In the genomic region with DNA sequence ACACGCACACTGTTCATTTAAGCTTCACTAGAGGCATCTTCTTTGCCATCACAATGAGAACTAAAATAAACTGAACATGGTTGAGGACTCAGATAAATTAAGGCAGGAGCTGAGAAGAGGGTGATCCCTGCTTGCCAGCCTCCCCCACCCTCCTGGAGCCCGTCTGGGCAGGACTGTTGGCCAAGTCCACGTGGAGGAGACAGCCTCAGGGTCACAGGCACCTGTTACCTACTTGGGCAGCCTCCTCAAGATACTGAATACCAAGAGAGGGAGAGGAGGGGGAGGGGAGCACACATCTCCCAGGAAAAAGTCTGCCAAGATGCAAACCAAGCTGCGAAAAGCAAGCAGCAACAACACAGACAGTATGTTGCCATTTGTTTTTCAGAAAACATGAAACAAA, we compare ENCODE assay signal across 17 cellular contexts.
"Had no signal": no experiment of that assay in that cellular context is flagged by ENCODE, and none has a peak within 500 bp of the region (broad histone marks: within the 10 kb centered on the region; RNA-seq: fewer than 3 reads in every experiment).

No MANE protein-coding gene starts in this region.

- H3K9me3 ChIP-seq: gastrocnemius medialis had no signal

- H3K9me3 Mint-ChIP-seq: natural killer cell treated with Interleukin-12 subunit alpha and Interleukin-12 subunit beta and Interleukin-15 and Interleukin-18, amount 100 ng/mL, for 72 hours had no signal

- H3K4me1 ChIP-seq: lower lobe of right lung, right atrium auricular region had no signal

- H3K4me3 ChIP-seq: esophagus muscularis mucosa, gastrocnemius medialis, left ventricle myocardium inferior, lower lobe of right lung, right atrium auricular region had no signal

- ATAC-seq: gastrocnemius medialis; left cardiac atrium; lower lobe of right lung; natural killer cell treated with Interleukin-12 subunit alpha and Interleukin-12 subunit beta and Interleukin-15 and Interleukin-18, amount 100 ng/mL, for 72 hours had no signal

- H3K27ac Mint-ChIP-seq: memory B cell; mesothelial cell of epicardium; natural killer cell treated with Interleukin-12 subunit alpha and Interleukin-12 subunit beta and Interleukin-15 and Interleukin-18, amount 100 ng/mL, for 72 hours had no signal

- H3K27me3 ChIP-seq: esophagus muscularis mucosa, gastrocnemius medialis, right atrium auricular region had no signal

- H3K27ac ChIP-seq: epithelial cell of prostate, esophagus muscularis mucosa, gastrocnemius medialis, left ventricle myocardium inferior, lower lobe of right lung, right atrium auricular region had no signal

- DNase-seq: cortex of kidney; effector memory CD4-positive, alpha-beta T cell; gastrocnemius medialis; immature natural killer cell; left cardiac atrium; left ventricle myocardium inferior; lower lobe of right lung; small intestine; stimulated activated CD4-positive, alpha-beta T cell treated with anti-CD3 and anti-CD28 coated beads, Interleukin-12 subunit alpha, Interleukin-12 subunit beta, amount 100 ng/mL, for 4 hours; stimulated activated naive CD4-positive, alpha-beta T cell treated with Interleukin-2 at 50 U/mL for 16 hours; trophoblast cell had no signal

- H3K27me3 Mint-ChIP-seq: memory B cell; natural killer cell treated with Interleukin-12 subunit alpha and Interleukin-12 subunit beta and Interleukin-15 and Interleukin-18, amount 100 ng/mL, for 72 hours had no signal

- H3K36me3 ChIP-seq: gastrocnemius medialis, left ventricle myocardium inferior, right atrium auricular region had no signal

- H3K4me1 Mint-ChIP-seq: mesothelial cell of epicardium had no signal

- H3K4me3 Mint-ChIP-seq: immature natural killer cell; memory B cell; mesothelial cell of epicardium; natural killer cell treated with Interleukin-12 subunit alpha and Interleukin-12 subunit beta and Interleukin-15 and Interleukin-18, amount 100 ng/mL, for 72 hours had no signal
